In the genomic region with DNA sequence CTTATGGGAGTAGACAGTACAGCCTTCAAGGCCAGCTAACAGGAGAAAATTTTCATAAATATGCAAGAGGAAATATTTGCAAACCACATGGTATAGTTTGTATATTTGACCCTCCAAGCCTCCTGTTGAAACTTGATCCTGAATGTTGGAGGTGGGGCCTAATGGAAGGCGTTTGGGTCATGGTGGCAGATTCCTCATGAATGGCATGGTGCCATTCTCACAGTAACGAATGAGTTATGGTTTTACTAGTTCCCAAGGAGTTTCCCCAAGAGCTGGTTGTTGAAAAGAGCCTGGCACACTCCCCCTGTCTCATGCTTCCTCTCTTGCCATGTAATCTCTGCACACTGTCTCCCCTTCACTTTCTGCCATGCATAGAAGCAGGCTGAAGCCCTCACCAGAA, we compare ENCODE assay signal across 2 cellular contexts.
A peak's percentile ranks its signal among the peaks of the same experiment; 100 is the strongest.
TF ChIP-seq lines count a peak whose summit lies in the region.

No MANE protein-coding gene starts in this region.

TF ChIP-seq in GM23338, 12 proteins besides CTCF, POLR2A, EP300 and RAD21 (continues in another document):
- TF ChIP-seq, protein P1, sequence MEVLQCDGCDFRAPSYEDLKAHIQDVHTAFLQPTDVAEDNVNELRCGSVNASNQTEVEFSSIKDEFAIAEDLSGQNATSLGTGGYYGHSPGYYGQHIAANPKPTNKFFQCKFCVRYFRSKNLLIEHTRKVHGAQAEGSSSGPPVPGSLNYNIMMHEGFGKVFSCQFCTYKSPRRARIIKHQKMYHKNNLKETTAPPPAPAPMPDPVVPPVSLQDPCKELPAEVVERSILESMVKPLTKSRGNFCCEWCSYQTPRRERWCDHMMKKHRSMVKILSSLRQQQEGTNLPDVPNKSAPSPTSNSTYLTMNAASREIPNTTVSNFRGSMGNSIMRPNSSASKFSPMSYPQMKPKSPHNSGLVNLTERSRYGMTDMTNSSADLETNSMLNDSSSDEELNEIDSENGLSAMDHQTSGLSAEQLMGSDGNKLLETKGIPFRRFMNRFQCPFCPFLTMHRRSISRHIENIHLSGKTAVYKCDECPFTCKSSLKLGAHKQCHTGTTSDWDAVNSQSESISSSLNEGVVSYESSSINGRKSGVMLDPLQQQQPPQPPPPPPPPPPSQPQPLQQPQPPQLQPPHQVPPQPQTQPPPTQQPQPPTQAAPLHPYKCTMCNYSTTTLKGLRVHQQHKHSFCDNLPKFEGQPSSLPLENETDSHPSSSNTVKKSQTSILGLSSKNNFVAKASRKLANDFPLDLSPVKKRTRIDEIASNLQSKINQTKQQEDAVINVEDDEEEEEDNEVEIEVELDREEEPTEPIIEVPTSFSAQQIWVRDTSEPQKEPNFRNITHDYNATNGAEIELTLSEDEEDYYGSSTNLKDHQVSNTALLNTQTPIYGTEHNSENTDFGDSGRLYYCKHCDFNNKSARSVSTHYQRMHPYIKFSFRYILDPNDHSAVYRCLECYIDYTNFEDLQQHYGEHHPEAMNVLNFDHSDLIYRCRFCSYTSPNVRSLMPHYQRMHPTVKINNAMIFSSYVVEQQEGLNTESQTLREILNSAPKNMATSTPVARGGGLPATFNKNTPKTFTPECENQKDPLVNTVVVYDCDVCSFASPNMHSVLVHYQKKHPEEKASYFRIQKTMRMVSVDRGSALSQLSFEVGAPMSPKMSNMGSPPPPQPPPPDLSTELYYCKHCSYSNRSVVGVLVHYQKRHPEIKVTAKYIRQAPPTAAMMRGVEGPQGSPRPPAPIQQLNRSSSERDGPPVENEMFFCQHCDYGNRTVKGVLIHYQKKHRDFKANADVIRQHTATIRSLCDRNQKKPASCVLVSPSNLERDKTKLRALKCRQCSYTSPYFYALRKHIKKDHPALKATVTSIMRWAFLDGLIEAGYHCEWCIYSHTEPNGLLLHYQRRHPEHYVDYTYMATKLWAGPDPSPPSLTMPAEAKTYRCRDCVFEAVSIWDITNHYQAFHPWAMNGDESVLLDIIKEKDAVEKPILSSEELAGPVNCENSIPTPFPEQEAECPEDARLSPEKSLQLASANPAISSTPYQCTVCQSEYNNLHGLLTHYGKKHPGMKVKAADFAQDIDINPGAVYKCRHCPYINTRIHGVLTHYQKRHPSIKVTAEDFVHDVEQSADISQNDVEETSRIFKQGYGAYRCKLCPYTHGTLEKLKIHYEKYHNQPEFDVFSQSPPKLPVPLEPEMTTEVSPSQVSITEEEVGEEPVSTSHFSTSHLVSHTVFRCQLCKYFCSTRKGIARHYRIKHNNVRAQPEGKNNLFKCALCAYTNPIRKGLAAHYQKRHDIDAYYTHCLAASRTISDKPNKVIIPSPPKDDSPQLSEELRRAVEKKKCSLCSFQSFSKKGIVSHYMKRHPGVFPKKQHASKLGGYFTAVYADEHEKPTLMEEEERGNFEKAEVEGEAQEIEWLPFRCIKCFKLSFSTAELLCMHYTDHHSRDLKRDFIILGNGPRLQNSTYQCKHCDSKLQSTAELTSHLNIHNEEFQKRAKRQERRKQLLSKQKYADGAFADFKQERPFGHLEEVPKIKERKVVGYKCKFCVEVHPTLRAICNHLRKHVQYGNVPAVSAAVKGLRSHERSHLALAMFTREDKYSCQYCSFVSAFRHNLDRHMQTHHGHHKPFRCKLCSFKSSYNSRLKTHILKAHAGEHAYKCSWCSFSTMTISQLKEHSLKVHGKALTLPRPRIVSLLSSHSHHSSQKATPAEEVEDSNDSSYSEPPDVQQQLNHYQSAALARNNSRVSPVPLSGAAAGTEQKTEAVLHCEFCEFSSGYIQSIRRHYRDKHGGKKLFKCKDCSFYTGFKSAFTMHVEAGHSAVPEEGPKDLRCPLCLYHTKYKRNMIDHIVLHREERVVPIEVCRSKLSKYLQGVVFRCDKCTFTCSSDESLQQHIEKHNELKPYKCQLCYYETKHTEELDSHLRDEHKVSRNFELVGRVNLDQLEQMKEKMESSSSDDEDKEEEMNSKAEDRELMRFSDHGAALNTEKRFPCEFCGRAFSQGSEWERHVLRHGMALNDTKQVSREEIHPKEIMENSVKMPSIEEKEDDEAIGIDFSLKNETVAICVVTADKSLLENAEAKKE (CRISPR knock-in tag; IDR thresholded peaks at IDR 0.05) = no peak
- no peak for TF ChIP-seq POLR2AphosphoS5 (IDR thresholded peaks at IDR 0.05; ENCODE audit: low read depth)
- TF ChIP-seq JUNB (IDR thresholded peaks at IDR 0.05; ENCODE audit: unreplicated experiment) = no peak
- no peak for TF ChIP-seq ZNF331 (CRISPR knock-in tag; IDR thresholded peaks at IDR 0.05; ENCODE audit: low read depth)
- no peak for TF ChIP-seq STAT1 (IDR thresholded peaks at IDR 0.05; ENCODE audit: unreplicated experiment)
- TF ChIP-seq CREB1 (CRISPR knock-in tag; IDR thresholded peaks at IDR 0.05; ENCODE audit: low read depth) = no peak
- TF ChIP-seq NANOG (IDR thresholded peaks at IDR 0.05; ENCODE audit: borderline replicate concordance) = no peak
- TF ChIP-seq, protein P2, sequence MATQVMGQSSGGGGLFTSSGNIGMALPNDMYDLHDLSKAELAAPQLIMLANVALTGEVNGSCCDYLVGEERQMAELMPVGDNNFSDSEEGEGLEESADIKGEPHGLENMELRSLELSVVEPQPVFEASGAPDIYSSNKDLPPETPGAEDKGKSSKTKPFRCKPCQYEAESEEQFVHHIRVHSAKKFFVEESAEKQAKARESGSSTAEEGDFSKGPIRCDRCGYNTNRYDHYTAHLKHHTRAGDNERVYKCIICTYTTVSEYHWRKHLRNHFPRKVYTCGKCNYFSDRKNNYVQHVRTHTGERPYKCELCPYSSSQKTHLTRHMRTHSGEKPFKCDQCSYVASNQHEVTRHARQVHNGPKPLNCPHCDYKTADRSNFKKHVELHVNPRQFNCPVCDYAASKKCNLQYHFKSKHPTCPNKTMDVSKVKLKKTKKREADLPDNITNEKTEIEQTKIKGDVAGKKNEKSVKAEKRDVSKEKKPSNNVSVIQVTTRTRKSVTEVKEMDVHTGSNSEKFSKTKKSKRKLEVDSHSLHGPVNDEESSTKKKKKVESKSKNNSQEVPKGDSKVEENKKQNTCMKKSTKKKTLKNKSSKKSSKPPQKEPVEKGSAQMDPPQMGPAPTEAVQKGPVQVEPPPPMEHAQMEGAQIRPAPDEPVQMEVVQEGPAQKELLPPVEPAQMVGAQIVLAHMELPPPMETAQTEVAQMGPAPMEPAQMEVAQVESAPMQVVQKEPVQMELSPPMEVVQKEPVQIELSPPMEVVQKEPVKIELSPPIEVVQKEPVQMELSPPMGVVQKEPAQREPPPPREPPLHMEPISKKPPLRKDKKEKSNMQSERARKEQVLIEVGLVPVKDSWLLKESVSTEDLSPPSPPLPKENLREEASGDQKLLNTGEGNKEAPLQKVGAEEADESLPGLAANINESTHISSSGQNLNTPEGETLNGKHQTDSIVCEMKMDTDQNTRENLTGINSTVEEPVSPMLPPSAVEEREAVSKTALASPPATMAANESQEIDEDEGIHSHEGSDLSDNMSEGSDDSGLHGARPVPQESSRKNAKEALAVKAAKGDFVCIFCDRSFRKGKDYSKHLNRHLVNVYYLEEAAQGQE (IDR thresholded peaks at IDR 0.05; ENCODE audit: unreplicated experiment) = no peak
- no peak for TF ChIP-seq ZNF114 (CRISPR knock-in tag; IDR thresholded peaks at IDR 0.05)
- TF ChIP-seq EZH2phosphoT487 (IDR thresholded peaks at IDR 0.05; ENCODE audit: unreplicated experiment) = no peak

TF ChIP-seq in K562, 482 proteins besides CTCF, POLR2A, EP300 and RAD21:
- no peak for TF ChIP-seq SMARCA5 (IDR thresholded peaks at IDR 0.05)
- TF ChIP-seq, protein P3, sequence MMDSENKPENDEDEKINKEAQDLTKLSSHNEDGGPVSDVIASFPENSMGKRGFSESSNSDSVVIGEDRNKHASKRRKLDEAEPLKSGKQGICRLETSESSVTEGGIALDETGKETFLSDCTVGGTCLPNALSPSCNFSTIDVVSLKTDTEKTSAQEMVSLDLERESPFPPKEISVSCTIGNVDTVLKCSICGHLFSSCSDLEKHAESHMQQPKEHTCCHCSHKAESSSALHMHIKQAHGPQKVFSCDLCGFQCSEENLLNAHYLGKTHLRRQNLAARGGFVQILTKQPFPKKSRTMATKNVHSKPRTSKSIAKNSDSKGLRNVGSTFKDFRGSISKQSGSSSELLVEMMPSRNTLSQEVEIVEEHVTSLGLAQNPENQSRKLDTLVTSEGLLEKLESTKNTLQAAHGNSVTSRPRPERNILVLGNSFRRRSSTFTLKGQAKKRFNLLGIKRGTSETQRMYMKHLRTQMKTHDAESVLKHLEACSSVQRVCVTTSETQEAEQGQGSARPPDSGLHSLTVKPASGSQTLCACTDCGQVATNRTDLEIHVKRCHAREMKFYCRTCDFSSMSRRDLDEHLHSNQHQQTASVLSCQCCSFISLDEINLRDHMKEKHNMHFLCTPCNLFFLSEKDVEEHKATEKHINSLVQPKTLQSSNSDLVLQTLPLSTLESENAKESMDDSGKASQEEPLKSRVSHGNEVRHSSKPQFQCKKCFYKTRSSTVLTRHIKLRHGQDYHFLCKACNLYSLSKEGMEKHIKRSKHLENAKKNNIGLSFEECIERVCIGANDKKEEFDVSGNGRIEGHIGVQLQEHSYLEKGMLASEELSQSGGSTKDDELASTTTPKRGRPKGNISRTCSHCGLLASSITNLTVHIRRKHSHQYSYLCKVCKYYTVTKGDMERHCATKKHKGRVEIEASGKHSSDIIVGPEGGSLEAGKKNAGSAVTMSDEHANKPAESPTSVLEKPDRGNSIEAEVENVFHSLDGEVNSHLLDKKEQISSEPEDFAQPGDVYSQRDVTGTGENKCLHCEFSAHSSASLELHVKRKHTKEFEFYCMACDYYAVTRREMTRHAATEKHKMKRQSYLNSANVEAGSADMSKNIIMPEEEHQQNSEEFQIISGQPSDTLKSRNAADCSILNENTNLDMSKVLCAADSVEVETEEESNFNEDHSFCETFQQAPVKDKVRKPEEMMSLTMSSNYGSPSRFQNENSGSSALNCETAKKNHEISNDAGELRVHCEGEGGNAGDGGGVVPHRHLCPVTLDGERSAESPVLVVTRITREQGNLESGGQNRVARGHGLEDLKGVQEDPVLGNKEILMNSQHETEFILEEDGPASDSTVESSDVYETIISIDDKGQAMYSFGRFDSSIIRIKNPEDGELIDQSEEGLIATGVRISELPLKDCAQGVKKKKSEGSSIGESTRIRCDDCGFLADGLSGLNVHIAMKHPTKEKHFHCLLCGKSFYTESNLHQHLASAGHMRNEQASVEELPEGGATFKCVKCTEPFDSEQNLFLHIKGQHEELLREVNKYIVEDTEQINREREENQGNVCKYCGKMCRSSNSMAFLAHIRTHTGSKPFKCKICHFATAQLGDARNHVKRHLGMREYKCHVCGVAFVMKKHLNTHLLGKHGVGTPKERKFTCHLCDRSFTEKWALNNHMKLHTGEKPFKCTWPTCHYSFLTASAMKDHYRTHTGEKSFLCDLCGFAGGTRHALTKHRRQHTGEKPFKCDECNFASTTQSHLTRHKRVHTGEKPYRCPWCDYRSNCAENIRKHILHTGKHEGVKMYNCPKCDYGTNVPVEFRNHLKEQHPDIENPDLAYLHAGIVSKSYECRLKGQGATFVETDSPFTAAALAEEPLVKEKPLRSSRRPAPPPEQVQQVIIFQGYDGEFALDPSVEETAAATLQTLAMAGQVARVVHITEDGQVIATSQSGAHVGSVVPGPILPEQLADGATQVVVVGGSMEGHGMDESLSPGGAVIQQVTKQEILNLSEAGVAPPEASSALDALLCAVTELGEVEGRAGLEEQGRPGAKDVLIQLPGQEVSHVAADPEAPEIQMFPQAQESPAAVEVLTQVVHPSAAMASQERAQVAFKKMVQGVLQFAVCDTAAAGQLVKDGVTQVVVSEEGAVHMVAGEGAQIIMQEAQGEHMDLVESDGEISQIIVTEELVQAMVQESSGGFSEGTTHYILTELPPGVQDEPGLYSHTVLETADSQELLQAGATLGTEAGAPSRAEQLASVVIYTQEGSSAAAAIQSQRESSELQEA (IDR thresholded peaks at IDR 0.05; ENCODE audit: low read depth) = peak; percentile 40; the same call in 1 of the 2 replicates
